In the genomic region with DNA sequence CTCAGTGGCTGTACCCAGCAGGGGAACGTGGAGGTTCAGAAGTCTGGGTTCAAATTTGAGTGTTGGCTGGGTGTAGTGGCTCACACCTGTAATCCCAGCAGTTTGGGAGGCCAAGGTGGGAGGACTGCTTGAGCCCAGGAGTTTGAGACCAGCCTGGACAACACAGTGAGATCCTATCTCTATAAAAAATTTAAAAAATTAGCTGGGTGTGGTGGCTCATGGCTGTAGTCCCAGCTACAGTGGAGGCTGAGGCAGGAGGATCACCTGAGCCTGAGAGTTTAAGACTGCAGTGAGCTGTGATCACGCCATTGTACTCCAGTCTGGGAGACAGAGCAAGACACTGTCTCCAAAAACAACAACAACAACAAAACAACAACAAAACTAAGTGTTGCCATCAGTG, we compare ENCODE assay signal across 9 cellular contexts. TPM values are rescaled to one million over a fixed set of nuclear protein-coding genes. Genes with fewer than 3 reads are reported as not detected.
"Had no signal": no experiment of that assay in that cellular context is flagged by ENCODE, and none has a peak within 500 bp of the region (broad histone marks: within the 10 kb centered on the region; RNA-seq: fewer than 3 reads in every experiment).

No MANE protein-coding gene starts in this region.

RNA-seq across cellular contexts. Expression of a gene that starts 8.8 kb away (rescaled TPM):
- total RNA-seq: activated CD8-positive, alpha-beta memory T cell treated with anti-CD3 and anti-CD28 coated beads for 36 hours; activated CD8-positive, alpha-beta T cell treated with anti-CD3 and anti-CD28 coated beads for 36 hours; activated naive CD4-positive, alpha-beta T cell treated with anti-CD3 and anti-CD28 coated beads for 36 hours; activated naive CD4-positive, alpha-beta T cell treated with anti-CD3 and anti-CD28 coated beads, Interleukin-2, amount 50 U/mL, for 72 hours; activated naive CD8-positive, alpha-beta T cell treated with anti-CD3 and anti-CD28 coated beads for 36 hours; T-helper 1 cell treated with Interleukin-12 subunit alpha and Interleukin-12 subunit beta and Interleukin-4 antibody, amounts not matched to agents 30 ng/mL and 1 ng/mL, for 36 hours; T-helper 17 cell; WTC11 had no signal
- polyA plus RNA-seq: aorta had no signal
